ENCODE assay signal across 8 cellular contexts in genomic region chr18:23231340-23232021, GRCh38.
DNase-seq lines count a peak whose midpoint lies in the region; ATAC-seq lines count a peak whose summit lies in the region.

No MANE protein-coding gene starts in this region.

- DNase-seq in AML-193 (lab: John Stamatoyannopoulos, UW): peak; percentile 77 to 79
- peak; percentile 84 for DNase-seq in HPDE6-E6E7 (ENCODE audit: extremely low spot score)
- DNase-seq in activated CD4-positive, alpha-beta T cell treated with anti-CD3 and anti-CD28 coated beads for 4 hours: peak; percentile 60 to 65
- peak; percentile 14 to 86 (median 70) for DNase-seq in naive thymus-derived CD4-positive, alpha-beta T cell
- peak; percentile 97 for DNase-seq in stromal cell of bone marrow (ENCODE audit: low read depth)
- no peak for DNase-seq in DMS153 treated with DMSO at 0.1 percent for 48 hours (lab: John Stamatoyannopoulos, UW; ENCODE audit: unreplicated experiment)

- peaks cover 0 to 78% (median 21%) of the 10 kb centered on the region in 7 donors for H3K4me1 Mint-ChIP-seq in naive thymus-derived CD4-positive, alpha-beta T cell

- H3K36me3 Mint-ChIP-seq in naive thymus-derived CD4-positive, alpha-beta T cell: peaks cover 0 to 33% (median 0%) of the 10 kb centered on the region in 5 donors

- peak overlapping the region; percentile 76 to 96 (median 88) for H3K27ac Mint-ChIP-seq in naive thymus-derived CD4-positive, alpha-beta T cell

- peak overlapping the region; percentile 39 for H3K27ac ChIP-seq in cingulate gyrus (ENCODE audit: low read depth, low read length)
- no peak overlapping the region for H3K27ac ChIP-seq in naive thymus-derived CD4-positive, alpha-beta T cell (ENCODE audit: low read depth, low read length)

- H3K9me3 ChIP-seq in naive thymus-derived CD4-positive, alpha-beta T cell (ENCODE audit: control insufficient read depth in 2 of 3, low read length in 3 of 3): no peaks in the 10 kb centered on the region

- CTCF ChIA-PET in naive thymus-derived CD4-positive, alpha-beta T cell (lab: Charles Lee): no interaction called here

- H3K27me3 Mint-ChIP-seq in naive thymus-derived CD4-positive, alpha-beta T cell: no peaks in the 10 kb centered on the region

- H3K4me3 ChIP-seq in naive thymus-derived CD4-positive, alpha-beta T cell (ENCODE audit: low read length): peak overlapping the region; percentile 10

- no peaks in the 10 kb centered on the region for H3K27me3 ChIP-seq in naive thymus-derived CD4-positive, alpha-beta T cell (ENCODE audit: control insufficient read depth in 2 of 2, insufficient read depth in 2 of 2, low read length in 2 of 2)

- intact Hi-C loops in naive thymus-derived CD4-positive, alpha-beta T cell (cut with micrococcal nuclease): loop anchor here (1.0 to 10.0 kb wide), 9 partner anchors 29 to 786 kb away; partner anchors contain the start of genes NPC1 (in 1 of the 2) and RBBP8 (in 1 of the 2)

- ATAC-seq in GM19467 (IDR thresholded peaks at IDR 0.05; ENCODE audit: unreplicated experiment): peak; percentile 79
- ATAC-seq in naive thymus-derived CD4-positive, alpha-beta T cell: peak; percentile 93

- no peaks in the 10 kb centered on the region for H3K36me3 ChIP-seq in naive thymus-derived CD4-positive, alpha-beta T cell (ENCODE audit: control insufficient read depth in 2 of 3, insufficient read depth in 3 of 3, low read length in 3 of 3)

- H3K4me1 ChIP-seq in naive thymus-derived CD4-positive, alpha-beta T cell (ENCODE audit: control insufficient read depth in 2 of 2, insufficient read depth in 2 of 2, low read length in 2 of 2): peaks cover 8 to 14% of the 10 kb centered on the region in 2 donors

- H3K4me3 Mint-ChIP-seq in naive thymus-derived CD4-positive, alpha-beta T cell: peak overlapping the region in 9 of 10 donors; percentile 7 to 80 (median 55)

- POLR2A ChIA-PET in naive thymus-derived CD4-positive, alpha-beta T cell (lab: Charles Lee): interaction anchor here (0.5 kb wide), 1 partner anchor 482 kb away, joined by 7 read pairs; no protein-coding TSS in a partner anchor

- H3K9me3 Mint-ChIP-seq in naive thymus-derived CD4-positive, alpha-beta T cell: peaks cover 0 to 11% (median 0%) of the 10 kb centered on the region in 11 donors
